11 cellular contexts compared by ENCODE assay signal in genomic region chr1:53511933-53512806, GRCh38. TPM values are rescaled to one million over a fixed set of nuclear protein-coding genes. Genes with fewer than 3 reads are reported as not detected.
DNase-seq lines count a peak whose midpoint lies in the region; ATAC-seq and TF ChIP-seq lines count a peak whose summit lies in the region.
"Had no signal": no experiment of that assay in that cellular context is flagged by ENCODE, and none has a peak within 500 bp of the region (broad histone marks: within the 10 kb centered on the region; RNA-seq: fewer than 3 reads in every experiment).

No MANE protein-coding gene starts in this region.

- peak; percentile 88 for DNase-seq in EL
- peak; percentile 32 for DNase-seq in NCI-H510A (lab: John Stamatoyannopoulos, UW)
- DNase-seq in fibroblast of gingiva (ENCODE audit: low read depth), result peak; percentile 87
- peak; percentile 80 for DNase-seq in prostate gland (ENCODE audit: low spot score)
- DNase-seq in SIG-M5 (lab: John Stamatoyannopoulos, UW), result no peak
- no peak for DNase-seq in NCI-H748 treated with DMSO at 0.1 percent for 48 hours (lab: John Stamatoyannopoulos, UW)

- H3K36me3 ChIP-seq in prostate gland, result no peaks in the 10 kb centered on the region

- no peak for TF ChIP-seq CTCF in prostate gland (IDR thresholded peaks at IDR 0.05)

- peak overlapping the region; percentile 74 to 76 for H3K27ac ChIP-seq in prostate gland

- ATAC-seq in GM21390 (IDR thresholded peaks at IDR 0.05; ENCODE audit: unreplicated experiment), result no peak
- ATAC-seq in HG02852 (IDR thresholded peaks at IDR 0.05; ENCODE audit: unreplicated experiment), result no peak

- no peak overlapping the region for H3K4me3 ChIP-seq in prostate gland
- H3K4me3 ChIP-seq: lung had no signal

- no peaks in the 10 kb centered on the region for H3K27me3 ChIP-seq in prostate gland (replicated peaks; ENCODE audit: insufficient read depth)

- no peaks in the 10 kb centered on the region for H3K9me3 ChIP-seq in prostate gland

- peaks cover 19% of the 10 kb centered on the region for H3K4me1 ChIP-seq in prostate gland (replicated peaks)

- 28% methylated on average over 18 of the region's 19 CpGs for WGBS in prostate gland

- TF ChIP-seq POLR2A in prostate gland (IDR thresholded peaks at IDR 0.05), result no peak

- intact Hi-C loops in prostate gland (cut with DNase I), result no loop called here

RNA-seq across cellular contexts. Expression of gene DMRTB1, which starts 53.0 kb away (rescaled TPM):
- total RNA-seq in prostate gland, result 10 to 100 TPM in 1 of 2 donors, not detected in 1; 14.3 TPM
- total RNA-seq: LHCN-M2, lung, ureter had no signal

Comparison
In these comparisons a context has a peak if more than half of its experiments do, and no peak if none do; other contexts are left out.
1. DNase-seq: peak in EL (single experiment), NCI-H510A (single experiment), fibroblast of gingiva (single experiment) and prostate gland (single experiment); none in SIG-M5 (single experiment) and NCI-H748 treated with DMSO at 0.1 percent for 48 hours (single experiment).